In genomic region chr3:61269460-61269859, GRCh38 we compare ENCODE assay signal across 19 cellular contexts. TPM values are rescaled to one million over a fixed set of nuclear protein-coding genes. Genes with fewer than 3 reads are reported as not detected.
A peak's percentile ranks its signal among the peaks of the same experiment; 100 is the strongest.
DNase-seq lines count a peak whose midpoint lies in the region; ATAC-seq and TF ChIP-seq lines count a peak whose summit lies in the region.
"Had no signal": no experiment of that assay in that cellular context is flagged by ENCODE, and none has a peak within 500 bp of the region (broad histone marks: within the 10 kb centered on the region; RNA-seq: fewer than 3 reads in every experiment).

No MANE protein-coding gene starts in this region.

- H3K27me3 ChIP-seq in cardiac muscle cell, result no peaks in the 10 kb centered on the region
- H3K27me3 ChIP-seq: BLaER1 treated with 17β-estradiol and CSF1 and Interleukin-3, amounts not matched to agents 10 nM and 100 nM had no signal

- no peak for TF ChIP-seq CTCF in cardiac muscle cell (IDR thresholded peaks at IDR 0.05; ENCODE audit: low read depth, low read length)

- H3K36me3 ChIP-seq in cardiac muscle cell, result no peaks in the 10 kb centered on the region
- H3K36me3 ChIP-seq: BLaER1 treated with 17β-estradiol and CSF1 and Interleukin-3, amounts not matched to agents 10 nM and 100 nM had no signal

- H3K27ac ChIP-seq in cardiac muscle cell, result peak overlapping the region; percentile 37
- H3K27ac ChIP-seq: 22Rv1; A549; BLaER1 treated with 17β-estradiol and CSF1 and Interleukin-3, amounts not matched to agents 10 nM and 100 nM; C4-2B had no signal

- H3K9me3 ChIP-seq in cardiac muscle cell (ENCODE audit: low read depth), result no peaks in the 10 kb centered on the region
- H3K9me3 ChIP-seq: A549; BLaER1 treated with 17β-estradiol and CSF1 and Interleukin-3, amounts not matched to agents 10 nM and 100 nM; Caco-2 had no signal

- DNase-seq in NCI-H146 (lab: John Stamatoyannopoulos, UW) (peak; percentile 26), NCI-H146 treated with DMSO at 0.1 percent for 48 hours (lab: John Stamatoyannopoulos, UW; ENCODE audit: unreplicated experiment) (no peak), Right ventricle myocardium inferior (ENCODE audit: missing footprints) (no peak), left cardiac atrium (no peak), cardiac muscle cell (ENCODE audit: low read depth in 1 of 2, low spot score in 1 of 2) (peak in 1 of 2 donors; percentile 78), cardiac septum (ENCODE audit: low spot score) (no peak), NCI-H69 (lab: John Stamatoyannopoulos, UW) (peak; percentile 5), NCI-H226 (no peak)
- DNase-seq: AML-193; Caco-2; Calu3; CD4-positive, alpha-beta T cell; CD8-positive, alpha-beta T cell; DMS79 treated with DMSO at 0.1 percent for 48 hours; GF-D8 had no signal

- ATAC-seq in Right ventricle myocardium inferior (peak; percentile 31), left cardiac atrium (no peak)
- ATAC-seq: A549; CD8-positive, alpha-beta T cell had no signal

- peaks cover 6% of the 10 kb centered on the region for H3K4me1 ChIP-seq in cardiac muscle cell (ENCODE audit: low read depth)
- H3K4me1 ChIP-seq: A549, Caco-2 had no signal

- intact Hi-C loops in Right ventricle myocardium inferior (cut with DNase I) (no loop called here), left cardiac atrium (cut with DNase I) (no loop called here), cardiac septum (cut with DNase I) (no loop called here)

- H3K4me3 ChIP-seq in cardiac muscle cell, result no peak overlapping the region
- H3K4me3 ChIP-seq: A549; BLaER1 treated with 17β-estradiol and CSF1 and Interleukin-3, amounts not matched to agents 10 nM and 100 nM had no signal

RNA-seq across cellular contexts. Expression of gene FHIT, which starts 18.2 kb away (rescaled TPM):
- total RNA-seq in Right ventricle myocardium inferior (24.5 TPM), left cardiac atrium (10 to 100 TPM in 1 of 2 donors, 1 to 10 TPM in 1; 8.7 to 12.7 TPM), cardiac muscle cell (3.4 and 12.5 TPM in 2 replicates), cardiac septum (16.6 TPM)
- 6.9 and 31.2 TPM in 2 replicates for polyA plus RNA-seq in cardiac muscle cell

Comparison
In these comparisons a context has a peak if more than half of its experiments do, and no peak if none do; other contexts are left out.
1. DNase-seq: peak in NCI-H146 (single experiment) and NCI-H69 (single experiment); none in NCI-H146 treated with DMSO at 0.1 percent for 48 hours (single experiment), Right ventricle myocardium inferior (single experiment), left cardiac atrium (single experiment), cardiac septum (single experiment) and NCI-H226 (single experiment).